Comparison of ENCODE assay signal across 16 cellular contexts in genomic region chr17:6161456-6161855, GRCh38.
DNase-seq lines count a peak whose midpoint lies in the region; ATAC-seq and TF ChIP-seq lines count a peak whose summit lies in the region.
"Had no signal": no experiment of that assay in that cellular context is flagged by ENCODE, and none has a peak within 500 bp of the region (broad histone marks: within the 10 kb centered on the region; RNA-seq: fewer than 3 reads in every experiment).

No MANE protein-coding gene starts in this region.

- H3K4me1 ChIP-seq in H9 (ENCODE audit: insufficient read depth, low read length) = peaks cover 5% of the 10 kb centered on the region; the same call in 1 of the 2 replicates
- no peaks in the 10 kb centered on the region for H3K4me1 ChIP-seq in foreskin keratinocyte

- H3K27me3 ChIP-seq in H9 (ENCODE audit: insufficient read depth, low read length) (no peaks in the 10 kb centered on the region), foreskin keratinocyte (peaks cover 2% of the 10 kb centered on the region)

- ATAC-seq in WTC11 (no peak), foreskin keratinocyte (no peak), HG02870 (IDR thresholded peaks at IDR 0.05; ENCODE audit: unreplicated experiment) (no peak), GM21737 (IDR thresholded peaks at IDR 0.05; ENCODE audit: unreplicated experiment) (no peak)
- ATAC-seq: HCT116, K562 had no signal

- TF ChIP-seq CTCF in H9 (conservative IDR thresholded peaks at IDR 0.05) (no peak), WTC11 (IDR thresholded peaks at IDR 0.05) (no peak), foreskin keratinocyte (conservative IDR thresholded peaks at IDR 0.05) (no peak)

- no peak overlapping the region for H3K27ac ChIP-seq in H9 (ENCODE audit: insufficient read length, low read depth, low read length)
- no peak overlapping the region for H3K27ac ChIP-seq in foreskin keratinocyte
- H3K27ac ChIP-seq: C4-2B had no signal

- no peak overlapping the region for H3K4ac ChIP-seq in H9 (ENCODE audit: low read depth, low read length)

- no peak overlapping the region for H4K91ac ChIP-seq in H9 (ENCODE audit: insufficient read length, low read depth, low read length)

- no peaks in the 10 kb centered on the region for H3K23me2 ChIP-seq in H9 (ENCODE audit: insufficient read length, low read depth, low read length, poor library complexity, severe bottlenecking)

- CTCF ChIA-PET in WTC11 (lab: Charles Lee) = interaction anchor here (1.3 to 2.1 kb wide), 2 partner anchors 90 to 93 kb away, joined by 3 to 6 read pairs; no protein-coding TSS in a partner anchor

- H3K4me1 Mint-ChIP-seq in H9 (peaks cover 35 to 39% of the 10 kb centered on the region in 2 experiments), WTC11 (peaks cover 47% of the 10 kb centered on the region)

- H3K4me2 ChIP-seq in H9 (ENCODE audit: insufficient read depth, insufficient read length, low read length) = no peak overlapping the region

- no peak overlapping the region for H2AFZ ChIP-seq in H9 (ENCODE audit: low read length)

- H4K5ac ChIP-seq in H9 (ENCODE audit: insufficient read length, low read depth, low read length) = no peak overlapping the region

- peak overlapping the region in 1 of 3 experiments; percentile 73; a peak in 2 of 7 replicates for H3K27ac Mint-ChIP-seq in H9
- H3K27ac Mint-ChIP-seq in WTC11 = peak overlapping the region; percentile 61; the same call in 1 of the 2 replicates

- POLR2A ChIA-PET in WTC11 (lab: Charles Lee) = no interaction called here

- WGBS in H9 (ENCODE audit: extremely low coverage, insufficient read length, low lambda C conversion rate) = no CpG with 5 or more reads among the region's 8 CpGs

- H2BK20ac ChIP-seq in H9 (ENCODE audit: low read depth, low read length, poor library complexity, severe bottlenecking) = no peak overlapping the region

- H3K18ac ChIP-seq in H9 (ENCODE audit: insufficient read length, low read depth, low read length) = no peak overlapping the region

- H2BK120ac ChIP-seq in H9 (ENCODE audit: low read depth, low read length, poor library complexity, severe bottlenecking) = no peak overlapping the region

- H2AK5ac ChIP-seq in H9 (ENCODE audit: insufficient read length, low read length) = no peak overlapping the region

- H2BK5ac ChIP-seq in H9 (ENCODE audit: insufficient read length, low read length) = no peak overlapping the region

- H3K23ac ChIP-seq in H9 (ENCODE audit: insufficient read length, low read depth, low read length) = no peak overlapping the region

- H3K79me2 ChIP-seq in H9 (ENCODE audit: insufficient read depth, low read length) = no peaks in the 10 kb centered on the region

- H3K79me1 ChIP-seq in H9 (ENCODE audit: insufficient read depth, low read depth, low read length, poor library complexity, severe bottlenecking) = no peaks in the 10 kb centered on the region

- H3K14ac ChIP-seq in H9 (ENCODE audit: insufficient read depth, low read length) = no peak overlapping the region

- no peak overlapping the region for H2BK12ac ChIP-seq in H9 (ENCODE audit: insufficient read length, low read depth, low read length)

- H3K36me3 Mint-ChIP-seq in H9 (ENCODE audit: insufficient read depth in 1 of 3, low read depth in 3 of 3) = no peaks in the 10 kb centered on the region
- H3K36me3 Mint-ChIP-seq in WTC11 = no peaks in the 10 kb centered on the region

- H3T11ph ChIP-seq in H9 (ENCODE audit: low read length) = no peak overlapping the region

- H3K56ac ChIP-seq in H9 (ENCODE audit: insufficient read length, low read depth, low read length) = no peak overlapping the region

- H3K9me3 Mint-ChIP-seq in H9 (no peaks in the 10 kb centered on the region), WTC11 (no peaks in the 10 kb centered on the region)

- no peaks in the 10 kb centered on the region for H3K9me3 ChIP-seq in H9 (ENCODE audit: control insufficient read depth, low read depth, low read length)

- no peaks in the 10 kb centered on the region for H4K20me1 ChIP-seq in H9 (ENCODE audit: control insufficient read depth, insufficient read depth, insufficient read length)

- no peak overlapping the region for H3K9ac ChIP-seq in H9 (ENCODE audit: extremely low read depth, insufficient read length, low read length)

- H4K8ac ChIP-seq in H9 (replicated peaks; ENCODE audit: insufficient read length, low read depth, low read length) = no peak overlapping the region

- H3K27me3 Mint-ChIP-seq in H9 (ENCODE audit: low read depth) (peaks cover 3% of the 10 kb centered on the region), WTC11 (ENCODE audit: low read depth) (no peaks in the 10 kb centered on the region)

- H2BK15ac ChIP-seq in H9 (ENCODE audit: low read depth, low read length) = no peak overlapping the region

- DNase-seq in H9 = peak; percentile 22
- peak; percentile 58 for DNase-seq in NCI-H1694 (lab: John Stamatoyannopoulos, UW)
- DNase-seq in WTC11 (ENCODE audit: low spot score) = no peak
- peak; percentile 12 to 43 for DNase-seq in foreskin keratinocyte
- DNase-seq in Ammon's horn (ENCODE audit: low spot score) = no peak
- DNase-seq in cerebellar cortex (ENCODE audit: low spot score) = no peak
- DNase-seq: DND-41, MV-4-11, NCI-H1930, NCI-H510A treated with DMSO at 0.1 percent for 48 hours, NCI-H82 had no signal

- H3K4me3 Mint-ChIP-seq in H9 (no peak overlapping the region), WTC11 (no peak overlapping the region)

TF ChIP-seq in WTC11, 78 proteins besides CTCF, POLR2A, EP300 and RAD21:
- TF ChIP-seq ZBTB21 (CRISPR knock-in tag; IDR thresholded peaks at IDR 0.05; ENCODE audit: borderline replicate concordance) (no peak), ELF4 (CRISPR knock-in tag; IDR thresholded peaks at IDR 0.05; ENCODE audit: low read depth) (no peak), HMGA2 (CRISPR knock-in tag; IDR thresholded peaks at IDR 0.05) (no peak), ERG (CRISPR knock-in tag; IDR thresholded peaks at IDR 0.05) (no peak), GRHL2 (CRISPR knock-in tag; IDR thresholded peaks at IDR 0.05; ENCODE audit: insufficient replicate concordance, severe bottlenecking) (no peak)

Comparison
In these comparisons a context has a peak if more than half of its experiments do, and no peak if none do; other contexts are left out.
1. DNase-seq: peak in H9 (single experiment), NCI-H1694 (single experiment) and foreskin keratinocyte (2 of 2); none in WTC11 (single experiment), Ammon's horn (single experiment) and cerebellar cortex (single experiment).